Comparison of ENCODE assay signal across 23 cellular contexts in genomic region chr16:769201-769769, GRCh38. TPM values are rescaled to one million over a fixed set of nuclear protein-coding genes. Genes with fewer than 3 reads are reported as not detected.
DNase-seq lines count a peak whose midpoint lies in the region; ATAC-seq, FAIRE-seq and TF ChIP-seq lines count a peak whose summit lies in the region.
"Had no signal": no experiment of that assay in that cellular context is flagged by ENCODE, and none has a peak within 500 bp of the region (broad histone marks: within the 10 kb centered on the region; RNA-seq: fewer than 3 reads in every experiment).

No MANE protein-coding gene starts in this region.

- TF ChIP-seq EP300 in H1 (IDR thresholded peaks at IDR 0.05; ENCODE audit: borderline replicate concordance in 1 of 2, low read depth in 2 of 2, low read length in 2 of 2), result no peak

- no peak overlapping the region for H3K4me3 ChIP-seq in right cardiac atrium (ENCODE audit: low read length)
- no peak overlapping the region for H3K4me3 ChIP-seq in HEK293 (ENCODE audit: low read depth, low read length)
- 0 out of 8 replicates have a peak overlapping the region, but pooled peaks of 1 of the 4 experiments have one; percentile 19 for H3K4me3 ChIP-seq in H1 (ENCODE audit: extremely low read depth in 1 of 4, insufficient read depth in 2 of 4, low read depth in 3 of 4, low read length in 4 of 4)
- H3K4me3 ChIP-seq: Peyer's patch had no signal

- no peaks in the 10 kb centered on the region for H3K4me1 Mint-ChIP-seq in stimulated activated naive B cell treated with anti-CD40 and anti-IgM and Interleukin-4, amounts not matched to agents 10 μg/mL and 1 μg/mL and 100 μg/mL, for 72 hours
- no peaks in the 10 kb centered on the region for H3K4me1 Mint-ChIP-seq in activated CD4-positive, alpha-beta T cell treated with anti-CD3 and anti-CD28 coated beads, Interleukin-2, amount 10 ng/mL, durations not matched to agents 24 days and 14 days

- H3K4me2 ChIP-seq in H1 (ENCODE audit: insufficient read depth in 1 of 2, low read depth in 2 of 2, low read length in 2 of 2), result no peak overlapping the region

- H3K27me3 ChIP-seq in right cardiac atrium (ENCODE audit: control insufficient read depth, insufficient read depth) (no peaks in the 10 kb centered on the region), H1 (replicated peaks in 1 of 4; ENCODE audit: control insufficient read depth in 3 of 4, extremely low read depth in 1 of 4, insufficient read depth in 3 of 4, low read length in 3 of 4) (no peaks in the 10 kb centered on the region)
- H3K27me3 ChIP-seq: Peyer's patch had no signal

- no peak overlapping the region for H3K14ac ChIP-seq in H1 (ENCODE audit: insufficient read length)

- peak overlapping the region; percentile 46; the same call in 1 of the 2 replicates for H2BK15ac ChIP-seq in H1 (ENCODE audit: low read length)

- H3K56ac ChIP-seq in H1 (replicated peaks; ENCODE audit: insufficient read length, low read depth, low read length), result no peak overlapping the region

- no peak overlapping the region for H3K4me3 Mint-ChIP-seq in stimulated activated naive B cell treated with anti-CD40 and anti-IgM and Interleukin-4, amounts not matched to agents 10 μg/mL and 1 μg/mL and 100 μg/mL, for 72 hours
- H3K4me3 Mint-ChIP-seq in activated CD4-positive, alpha-beta T cell treated with anti-CD3 and anti-CD28 coated beads, Interleukin-2, amount 10 ng/mL, durations not matched to agents 24 days and 14 days, result no peak overlapping the region
- H3K4me3 Mint-ChIP-seq: CD8-positive, alpha-beta T cell; H9 had no signal

- no peaks in the 10 kb centered on the region for H3K9me3 ChIP-seq in right cardiac atrium (ENCODE audit: control insufficient read depth, low read length)
- H3K9me3 ChIP-seq in HEK293 (ENCODE audit: control insufficient read depth, insufficient read depth, low read depth, low read length), result no peaks in the 10 kb centered on the region
- H3K9me3 ChIP-seq in H1 (ENCODE audit: insufficient read depth in 2 of 2, low read depth in 1 of 2, low read length in 1 of 2), result no peaks in the 10 kb centered on the region
- H3K9me3 ChIP-seq: Peyer's patch had no signal

- no peaks in the 10 kb centered on the region for H4K20me1 ChIP-seq in H1 (replicated peaks in 1 of 2; ENCODE audit: control insufficient read depth in 1 of 2, insufficient read depth in 2 of 2, low read length in 2 of 2)

- H3K79me2 ChIP-seq in H1 (ENCODE audit: control insufficient read depth in 1 of 2, insufficient read depth in 2 of 2, low read length in 2 of 2), result no peaks in the 10 kb centered on the region

- ATAC-seq in right cardiac atrium (no peak), left ventricle myocardium superior (no peak)
- ATAC-seq in stimulated activated naive B cell treated with anti-CD40 and anti-IgM and Interleukin-4, amounts not matched to agents 10 μg/mL and 1 μg/mL and 100 μg/mL, for 72 hours (replicated peaks), result no peak
- ATAC-seq: CD8-positive, alpha-beta T cell had no signal

- intact Hi-C loops in right cardiac atrium (cut with DNase I) (no loop called here), left ventricle myocardium superior (cut with micrococcal nuclease) (no loop called here)
- intact Hi-C loops in activated CD4-positive, alpha-beta T cell treated with anti-CD3 and anti-CD28 coated beads, Interleukin-2, amount 10 ng/mL, durations not matched to agents 24 days and 14 days (cut with micrococcal nuclease), result no loop called here

- no peak overlapping the region for H4K5ac ChIP-seq in H1 (ENCODE audit: insufficient read length, low read depth, low read length)

- no peak for TF ChIP-seq POLR2A in H1 (IDR thresholded peaks at IDR 0.05; ENCODE audit: control extremely low read depth in 1 of 2, low read depth in 2 of 2, low read length in 2 of 2)

- H3K4me1 ChIP-seq in right cardiac atrium (ENCODE audit: control insufficient read depth, insufficient read depth, low read length), result no peaks in the 10 kb centered on the region
- no peaks in the 10 kb centered on the region for H3K4me1 ChIP-seq in HEK293 (ENCODE audit: control insufficient read depth, insufficient read depth, low read length)
- peaks cover 0 to 8% (median 6%) of the 10 kb centered on the region in 4 experiments; a peak in 5 of 7 replicates for H3K4me1 ChIP-seq in H1 (replicated peaks in 1 of 4; ENCODE audit: control insufficient read depth in 3 of 4, insufficient read depth in 4 of 4, low read length in 3 of 4)
- H3K4me1 ChIP-seq: Peyer's patch had no signal

- no peak overlapping the region for H2BK120ac ChIP-seq in H1 (replicated peaks; ENCODE audit: low read depth, low read length)

- H3K36me3 Mint-ChIP-seq in stimulated activated naive B cell treated with anti-CD40 and anti-IgM and Interleukin-4, amounts not matched to agents 10 μg/mL and 1 μg/mL and 100 μg/mL, for 72 hours, result no peaks in the 10 kb centered on the region
- no peaks in the 10 kb centered on the region for H3K36me3 Mint-ChIP-seq in activated CD4-positive, alpha-beta T cell treated with anti-CD3 and anti-CD28 coated beads, Interleukin-2, amount 10 ng/mL, durations not matched to agents 24 days and 14 days (ENCODE audit: low read depth)
- H3K36me3 Mint-ChIP-seq: CD8-positive, alpha-beta T cell had no signal

- no peak overlapping the region; the same call in 1 of the 2 replicates for H3K18ac ChIP-seq in H1 (ENCODE audit: extremely low read depth, low read length)

- H3K27ac ChIP-seq in right cardiac atrium (ENCODE audit: low read length) (no peak overlapping the region), HEK293 (ENCODE audit: extremely low read depth, low read depth, low read length) (no peak overlapping the region), H1 (ENCODE audit: low read depth, low read length) (no peak overlapping the region)
- H3K27ac ChIP-seq: Peyer's patch had no signal

- H2BK20ac ChIP-seq in H1 (ENCODE audit: low read length), result no peak overlapping the region

- H3K27ac Mint-ChIP-seq in stimulated activated naive B cell treated with anti-CD40 and anti-IgM and Interleukin-4, amounts not matched to agents 10 μg/mL and 1 μg/mL and 100 μg/mL, for 72 hours, result peak overlapping the region; percentile 47
- H3K27ac Mint-ChIP-seq in activated CD4-positive, alpha-beta T cell treated with anti-CD3 and anti-CD28 coated beads, Interleukin-2, amount 10 ng/mL, durations not matched to agents 24 days and 14 days, result no peak overlapping the region
- H3K27ac Mint-ChIP-seq: CD8-positive, alpha-beta T cell; H9 had no signal

- DNase-seq in right cardiac atrium (peak in 2 of 3 donors; percentile 19 to 47), left ventricle myocardium superior (no peak), H1 (ENCODE audit: low read depth in 1 of 2, low spot score in 2 of 2) (no peak), OCI-M1 (lab: John Stamatoyannopoulos, UW) (no peak)
- DNase-seq in stimulated activated naive B cell treated with anti-CD40 and anti-IgM and Interleukin-4, amounts not matched to agents 10 μg/mL and 1 μg/mL and 100 μg/mL, for 72 hours, result no peak
- DNase-seq in NK-92 treated with Interleukin-12 subunit alpha and Interleukin-12 subunit beta, amount 100 ng/mL, for 24 hours (lab: John Stamatoyannopoulos, UW), result no peak
- no peak for DNase-seq in activated CD4-positive, alpha-beta T cell treated with anti-CD3 and anti-CD28 coated beads, Interleukin-2, amount 10 ng/mL, durations not matched to agents 24 days and 14 days
- DNase-seq: 8988T; C1 segment of cervical spinal cord; CD8-positive, alpha-beta T cell; H9; IMR-90; MV-4-11; NCI-H1105 treated with DMSO at 0.1 percent for 48 hours; NCI-H2029 treated with DMSO at 0.1 percent for 48 hours; NCI-H226; NCI-H510A treated with DMSO at 0.1 percent for 48 hours; NCI-H748 treated with DMSO at 0.1 percent for 48 hours; Peyer's patch had no signal

- no peak overlapping the region for H2AK5ac ChIP-seq in H1 (ENCODE audit: low read depth, low read length)

- no peaks in the 10 kb centered on the region for H3K9me3 Mint-ChIP-seq in stimulated activated naive B cell treated with anti-CD40 and anti-IgM and Interleukin-4, amounts not matched to agents 10 μg/mL and 1 μg/mL and 100 μg/mL, for 72 hours
- H3K9me3 Mint-ChIP-seq in activated CD4-positive, alpha-beta T cell treated with anti-CD3 and anti-CD28 coated beads, Interleukin-2, amount 10 ng/mL, durations not matched to agents 24 days and 14 days, result no peaks in the 10 kb centered on the region
- H3K9me3 Mint-ChIP-seq: CD8-positive, alpha-beta T cell; H9 had no signal

- no peaks in the 10 kb centered on the region; the same call in 1 of the 2 replicates for H3K23me2 ChIP-seq in H1 (ENCODE audit: low read depth, low read length)

- no peak overlapping the region for H3K23ac ChIP-seq in H1 (ENCODE audit: insufficient read length)

- no peak overlapping the region for H3K4ac ChIP-seq in H1 (replicated peaks; ENCODE audit: insufficient read length, low read depth, low read length)

- no peaks in the 10 kb centered on the region for H3K79me1 ChIP-seq in H1 (ENCODE audit: low read depth, low read length)

- POLR2A ChIA-PET in HEK293 (lab: Yijun Ruan, JAX), result interaction anchor here (0.5 kb wide), 1 partner anchor 199 kb away, joined by 3 read pairs; no protein-coding TSS in a partner anchor
- POLR2A ChIA-PET in H1 (lab: Charles Lee; ENCODE audit: partially characterized antibody), result interaction anchor here (1.0 to 2.3 kb wide), 4 partner anchors 10 to 49 kb away, joined by 3 to 7 read pairs (median 4); partner anchors contain the start of gene ANTKMT

- TF ChIP-seq CTCF in HEK293 (tag by site-specific recombination; IDR thresholded peaks at IDR 0.05) (no peak), H1 (IDR thresholded peaks at IDR 0.05; ENCODE audit: control extremely low read depth in 1 of 3, insufficient read depth in 1 of 3, low read depth in 1 of 3, low read length in 3 of 3) (no peak)

- no peak overlapping the region for H2BK12ac ChIP-seq in H1 (ENCODE audit: low read depth, low read length)

- CTCF ChIA-PET in HEK293 (lab: Yijun Ruan, JAX) (interaction anchor here (1.0 to 1.6 kb wide), 3 partner anchors 12 to 23 kb away, joined by 3 to 4 read pairs (median 3); no protein-coding TSS in a partner anchor), H1 (lab: Charles Lee; ENCODE audit: partially characterized antibody) (interaction anchor here (0.6 to 1.3 kb wide), 5 partner anchors 19 to 61 kb away, joined by 3 to 5 read pairs (median 3); partner anchors contain the start of gene CIAO3)

- no peak overlapping the region for H2BK5ac ChIP-seq in H1 (ENCODE audit: low read depth, low read length)

- no peak for FAIRE-seq in H1 (lab: Jason Lieb, UNC)

- H2AFZ ChIP-seq in H1 (ENCODE audit: low read length), result no peak overlapping the region

- peak overlapping the region; percentile 89 for H4K91ac ChIP-seq in H1 (replicated peaks; ENCODE audit: insufficient read length, low read length)

- no peak overlapping the region for H3K9ac ChIP-seq in H1 (replicated peaks in 1 of 4; ENCODE audit: extremely low read depth in 1 of 4, low read depth in 3 of 4, low read length in 3 of 4)

- TF ChIP-seq RAD21 in H1 (IDR thresholded peaks at IDR 0.05 in 1 of 2, conservative IDR thresholded peaks at IDR 0.05 in 1 of 2; ENCODE audit: low read depth in 2 of 2, low read length in 2 of 2), result no peak

- H3K36me3 ChIP-seq in HEK293 (ENCODE audit: control insufficient read depth in 2 of 2, insufficient read depth in 1 of 2, low read length in 2 of 2), result no peaks in the 10 kb centered on the region
- H3K36me3 ChIP-seq in H1 (ENCODE audit: control insufficient read depth in 2 of 4, insufficient read depth in 4 of 4, low read length in 3 of 4), result no peaks in the 10 kb centered on the region
- H3K36me3 ChIP-seq: Peyer's patch had no signal

- WGBS in right cardiac atrium, result 22% methylated on average over 18 of the region's 18 CpGs
- 60% methylated on average over 10 of the region's 18 CpGs; no CpG with 5 or more reads in 1 of the 2 experiments for WGBS in H1 (ENCODE audit: extremely low coverage in 1 of 2, insufficient coverage in 1 of 2, insufficient read length in 1 of 2, insufficient replicate concordance in 2 of 2, low coverage in 1 of 2, low lambda C conversion rate in 2 of 2, missing lambda C conversion rate in 1 of 2), 2 experiments

- H4K8ac ChIP-seq in H1 (ENCODE audit: extremely low read depth, insufficient read depth, low read length), result peak overlapping the region; percentile 2; the same call in 1 of the 2 replicates

- peaks cover 0 to 4% of the 10 kb centered on the region in 2 donors for H3K27me3 Mint-ChIP-seq in stimulated activated naive B cell treated with anti-CD40 and anti-IgM and Interleukin-4, amounts not matched to agents 10 μg/mL and 1 μg/mL and 100 μg/mL, for 72 hours
- no peaks in the 10 kb centered on the region for H3K27me3 Mint-ChIP-seq in activated CD4-positive, alpha-beta T cell treated with anti-CD3 and anti-CD28 coated beads, Interleukin-2, amount 10 ng/mL, durations not matched to agents 24 days and 14 days

RNA-seq across cellular contexts. Expression of gene MSLN, which starts 8.8 kb away (rescaled TPM):
- total RNA-seq in right cardiac atrium, result 1 to 10 TPM in 2 of 4 donors, under 1 TPM in 1, not detected in 1; 0.92 to 3.1 (median 1.0) TPM
- not detected for polyA plus RNA-seq in right cardiac atrium
- 4.6 TPM for total RNA-seq in left ventricle myocardium superior
- 0.28 TPM in 1 of 2 replicates, not detected in the other for total RNA-seq in H1 (2021; fragmentation: NEBNext Ultra II Directional; extraction: Animal tissue kit (Norgen Biotek cat#: 25700))
- 0.31 and 0.50 TPM in 2 replicates for polyA plus RNA-seq in H1 (2011; rRNA removed)
- 0.37 TPM for polyA plus RNA-seq in H1 (2011; cell fraction: cytosol; rRNA removed)
- 1.5 TPM for polyA plus RNA-seq in H1 (2011; cell fraction: nucleus; rRNA removed)
- polyA plus RNA-seq in H1 (2012, experiment 1 of 2), result 0.24 to 0.56 TPM (median 0.29 TPM) in 3 of 4 replicates, not detected in the other
- 0.18 TPM for polyA plus RNA-seq in H1 (2012, experiment 2 of 2)
- polyA plus RNA-seq in H1 (2013, experiment 1 of 2), result 0.51 TPM
- polyA plus RNA-seq in H1 (2013, experiment 2 of 2), result 0.18 TPM
- 0.44 TPM in 1 of 2 replicates, not detected in the other for polyA minus RNA-seq in H1 (2011; rRNA and poly(A)+ RNA removed)
- polyA minus RNA-seq in H1 (2011; cell fraction: cytosol; rRNA and poly(A)+ RNA removed), result 1.9 TPM
- polyA minus RNA-seq in H1 (2011; cell fraction: nucleus; rRNA and poly(A)+ RNA removed), result 1.6 TPM
- not detected in 2 replicates for total RNA-seq in activated CD4-positive, alpha-beta T cell treated with anti-CD3 and anti-CD28 coated beads, Interleukin-2, amount 10 ng/mL, durations not matched to agents 24 days and 14 days
- total RNA-seq: CD8-positive, alpha-beta T cell; Daoy; HT1080; IMR-90; SK-MEL-5 had no signal

RNA-seq across cellular contexts. Expression of gene RPUSD1, which starts 18.9 kb away (rescaled TPM):
- 10 to 100 TPM in 2 of 4 donors, 1 to 10 TPM in 2; 9.3 to 11.8 (median 9.9) TPM for total RNA-seq in right cardiac atrium
- 11.5 TPM for polyA plus RNA-seq in right cardiac atrium
- total RNA-seq in left ventricle myocardium superior, result 8.7 TPM
- total RNA-seq in H1 (2021; fragmentation: NEBNext Ultra II Directional; extraction: Animal tissue kit (Norgen Biotek cat#: 25700)), result 32.2 and 32.7 TPM in 2 replicates
- polyA plus RNA-seq in H1 (2011; rRNA removed), result 61.8 and 81.8 TPM in 2 replicates
- 45.2 TPM for polyA plus RNA-seq in H1 (2011; cell fraction: cytosol; rRNA removed)
- 71.6 TPM for polyA plus RNA-seq in H1 (2011; cell fraction: nucleus; rRNA removed)
- polyA plus RNA-seq in H1 (2012, experiment 1 of 2), result 17.8 to 34.1 TPM (median 33.0 TPM) in 4 replicates
- 35.0 TPM for polyA plus RNA-seq in H1 (2012, experiment 2 of 2)
- polyA plus RNA-seq in H1 (2013, experiment 1 of 2), result 24.4 TPM
- 24.6 TPM for polyA plus RNA-seq in H1 (2013, experiment 2 of 2)
- polyA minus RNA-seq in H1 (2011; rRNA and poly(A)+ RNA removed), result 13.4 and 17.4 TPM in 2 replicates
- 23.9 TPM for polyA minus RNA-seq in H1 (2011; cell fraction: cytosol; rRNA and poly(A)+ RNA removed)
- polyA minus RNA-seq in H1 (2011; cell fraction: nucleus; rRNA and poly(A)+ RNA removed), result 42.1 TPM
- total RNA-seq in activated CD4-positive, alpha-beta T cell treated with anti-CD3 and anti-CD28 coated beads, Interleukin-2, amount 10 ng/mL, durations not matched to agents 24 days and 14 days, result 43.9 and 45.0 TPM in 2 replicates

RNA-seq across cellular contexts. Expression of gene CHTF18, which starts 19.1 kb away (rescaled TPM):
- total RNA-seq in right cardiac atrium, result 1 to 10 TPM; 4.0 to 6.9 (median 4.9) TPM
- polyA plus RNA-seq in right cardiac atrium, result 3.4 TPM
- 6.6 TPM for total RNA-seq in left ventricle myocardium superior
- 98.3 and 104 TPM in 2 replicates for total RNA-seq in H1 (2021; fragmentation: NEBNext Ultra II Directional; extraction: Animal tissue kit (Norgen Biotek cat#: 25700))
- 75.3 and 156 TPM in 2 replicates for polyA plus RNA-seq in H1 (2011; rRNA removed)
- 87.5 TPM for polyA plus RNA-seq in H1 (2011; cell fraction: cytosol; rRNA removed)
- polyA plus RNA-seq in H1 (2011; cell fraction: nucleus; rRNA removed), result 592 TPM
- polyA plus RNA-seq in H1 (2012, experiment 1 of 2), result 72.1 to 113 TPM (median 103 TPM) in 4 replicates
- 43.8 TPM for polyA plus RNA-seq in H1 (2012, experiment 2 of 2)
- polyA plus RNA-seq in H1 (2013, experiment 1 of 2), result 70.5 TPM
- polyA plus RNA-seq in H1 (2013, experiment 2 of 2), result 59.1 TPM
- 18.1 and 20.4 TPM in 2 replicates for polyA minus RNA-seq in H1 (2011; rRNA and poly(A)+ RNA removed)
- polyA minus RNA-seq in H1 (2011; cell fraction: cytosol; rRNA and poly(A)+ RNA removed), result 26.9 TPM
- 90.8 TPM for polyA minus RNA-seq in H1 (2011; cell fraction: nucleus; rRNA and poly(A)+ RNA removed)
- total RNA-seq in activated CD4-positive, alpha-beta T cell treated with anti-CD3 and anti-CD28 coated beads, Interleukin-2, amount 10 ng/mL, durations not matched to agents 24 days and 14 days, result 141 and 147 TPM in 2 replicates

RNA-seq across cellular contexts. Expression of gene CIAO3, which starts 28.5 kb away (rescaled TPM):
- 10 to 100 TPM; 21.5 to 31.3 (median 23.4) TPM for total RNA-seq in right cardiac atrium
- polyA plus RNA-seq in right cardiac atrium, result 28.2 TPM
- total RNA-seq in left ventricle myocardium superior, result 34.5 TPM
- total RNA-seq in H1 (2021; fragmentation: NEBNext Ultra II Directional; extraction: Animal tissue kit (Norgen Biotek cat#: 25700)), result 20.4 and 21.0 TPM in 2 replicates
- polyA plus RNA-seq in H1 (2011; rRNA removed), result 20.0 and 29.6 TPM in 2 replicates
- 22.4 TPM for polyA plus RNA-seq in H1 (2011; cell fraction: cytosol; rRNA removed)
- 97.6 TPM for polyA plus RNA-seq in H1 (2011; cell fraction: nucleus; rRNA removed)
- 14.5 to 22.5 TPM (median 20.0 TPM) in 4 replicates for polyA plus RNA-seq in H1 (2012, experiment 1 of 2)
- 20.5 TPM for polyA plus RNA-seq in H1 (2012, experiment 2 of 2)
- polyA plus RNA-seq in H1 (2013, experiment 1 of 2), result 10.8 TPM
- polyA plus RNA-seq in H1 (2013, experiment 2 of 2), result 10.0 TPM
- polyA minus RNA-seq in H1 (2011; rRNA and poly(A)+ RNA removed), result 17.6 and 21.1 TPM in 2 replicates
- 21.1 TPM for polyA minus RNA-seq in H1 (2011; cell fraction: cytosol; rRNA and poly(A)+ RNA removed)
- 52.8 TPM for polyA minus RNA-seq in H1 (2011; cell fraction: nucleus; rRNA and poly(A)+ RNA removed)
- 39.5 and 42.5 TPM in 2 replicates for total RNA-seq in activated CD4-positive, alpha-beta T cell treated with anti-CD3 and anti-CD28 coated beads, Interleukin-2, amount 10 ng/mL, durations not matched to agents 24 days and 14 days

RNA-seq across cellular contexts. Expression of gene GNG13, which starts 31.2 kb away (rescaled TPM):
- total RNA-seq in right cardiac atrium (not detected), left ventricle myocardium superior (not detected)
- polyA plus RNA-seq in right cardiac atrium (not detected), H1 (2011; rRNA removed) (not detected in 2 replicates)
- not detected in 2 replicates for total RNA-seq in H1 (2021; fragmentation: NEBNext Ultra II Directional; extraction: Animal tissue kit (Norgen Biotek cat#: 25700))
- not detected for polyA plus RNA-seq in H1 (2011; cell fraction: cytosol; rRNA removed)
- 0.11 TPM for polyA plus RNA-seq in H1 (2011; cell fraction: nucleus; rRNA removed)
- 0.59 to 1.3 TPM (median 0.96 TPM) in 4 replicates for polyA plus RNA-seq in H1 (2012, experiment 1 of 2)
- polyA plus RNA-seq in H1 (2012, experiment 2 of 2), result 0.49 TPM
- polyA plus RNA-seq in H1 (2013, experiment 1 of 2), result 0.34 TPM
- polyA plus RNA-seq in H1 (2013, experiment 2 of 2), result 0.39 TPM
- polyA minus RNA-seq in H1 (2011; rRNA and poly(A)+ RNA removed), result not detected in 2 replicates
- polyA minus RNA-seq in H1 (2011; cell fraction: cytosol; rRNA and poly(A)+ RNA removed), result not detected
- not detected for polyA minus RNA-seq in H1 (2011; cell fraction: nucleus; rRNA and poly(A)+ RNA removed)
- total RNA-seq in activated CD4-positive, alpha-beta T cell treated with anti-CD3 and anti-CD28 coated beads, Interleukin-2, amount 10 ng/mL, durations not matched to agents 24 days and 14 days, result not detected in 2 replicates
- total RNA-seq: CD8-positive, alpha-beta T cell; Daoy; H9; HT1080; IMR-90; SK-MEL-5 had no signal
- polyA plus RNA-seq: IMR-90 had no signal

Comparison
In these comparisons a context has a peak if more than half of its experiments do, and no peak if none do; other contexts are left out.
1. DNase-seq: peak in right cardiac atrium (2 of 3); none in left ventricle myocardium superior (single experiment), H1 (0 of 2), stimulated activated naive B cell treated with anti-CD40 and anti-IgM and Interleukin-4, amounts not matched to agents 10 μg/mL and 1 μg/mL and 100 μg/mL, for 72 hours (single experiment), NK-92 treated with Interleukin-12 subunit alpha and Interleukin-12 subunit beta, amount 100 ng/mL, for 24 hours (single experiment), OCI-M1 (single experiment) and activated CD4-positive, alpha-beta T cell treated with anti-CD3 and anti-CD28 coated beads, Interleukin-2, amount 10 ng/mL, durations not matched to agents 24 days and 14 days (single experiment).
2. RNA of gene CHTF18, which starts 19.1 kb away (total RNA-seq): 141 to 147 TPM in activated CD4-positive, alpha-beta T cell treated with anti-CD3 and anti-CD28 coated beads, Interleukin-2, amount 10 ng/mL, durations not matched to agents 24 days and 14 days and 98.3 to 104 TPM in H1; 6.6 TPM in left ventricle myocardium superior (single experiment) and 4.0 to 6.9 TPM in right cardiac atrium; every median in the first group is over 10 times any median in the second.